9 cellular contexts compared by ENCODE assay signal in genomic region chr9:127783111-127783621, GRCh38. TPM values are rescaled to one million over a fixed set of nuclear protein-coding genes. Genes with fewer than 3 reads are reported as not detected.
DNase-seq lines count a peak whose midpoint lies in the region; ATAC-seq, FAIRE-seq and TF ChIP-seq lines count a peak whose summit lies in the region.
"Had no signal": no experiment of that assay in that cellular context is flagged by ENCODE, and none has a peak within 500 bp of the region (broad histone marks: within the 10 kb centered on the region; RNA-seq: fewer than 3 reads in every experiment).

No MANE protein-coding gene starts in this region.

- no peaks in the 10 kb centered on the region for H3K27me3 ChIP-seq in endothelial cell of umbilical vein (ENCODE audit: control insufficient read depth in 2 of 2, insufficient read depth in 2 of 2, low read length in 2 of 2)

- CTCF ChIA-PET in endothelial cell of umbilical vein (lab: Charles Lee) = interaction anchor here (1.2 to 8.8 kb wide), 5 partner anchors 10 to 86 kb away, joined by 3 to 167 read pairs (median 46); partner anchors contain the start of gene TOR2A

- FAIRE-seq in GM19239 (lab: Jason Lieb, UNC) = peak; percentile 73
- peak; percentile 94 for FAIRE-seq in endothelial cell of umbilical vein (lab: Jason Lieb, UNC)
- FAIRE-seq: endometrium had no signal

- peak; percentile 27 for TF ChIP-seq POLR2A in endothelial cell of umbilical vein (IDR thresholded peaks at IDR 0.05; ENCODE audit: low read depth, low read length)

- dilution Hi-C loops in endothelial cell of umbilical vein (cut with MboI; ENCODE audit: extremely low pct_ligation_motif_present, low sequenced_read_pairs) = no loop called here

- peak overlapping the region; percentile 42 for H3K4me2 ChIP-seq in endothelial cell of umbilical vein (ENCODE audit: insufficient read depth, low read length)

- peak overlapping the region; percentile 45 for H3K9ac ChIP-seq in endothelial cell of umbilical vein (replicated peaks; ENCODE audit: extremely low read depth, insufficient read depth, low read length)

- POLR2A ChIA-PET in endothelial cell of umbilical vein (lab: Charles Lee) = interaction anchor here (0.6 to 2.7 kb wide), 5 partner anchors 13 to 99 kb away, joined by 3 to 24 read pairs (median 5); no protein-coding TSS in a partner anchor

- intact Hi-C loops in endothelial cell of umbilical vein (cut with micrococcal nuclease) = loop anchor here (1.0 kb wide), 1 partner anchor 13 kb away; no protein-coding TSS in a partner anchor

- H3K4me3 ChIP-seq in endothelial cell of umbilical vein (replicated peaks in 1 of 3; ENCODE audit: insufficient read depth in 1 of 3, low read depth in 1 of 3, low read length in 3 of 3) = no peak overlapping the region

- H4K20me1 ChIP-seq in endothelial cell of umbilical vein (replicated peaks; ENCODE audit: control insufficient read depth, extremely low read depth, insufficient read depth, low read length) = no peaks in the 10 kb centered on the region

- no peaks in the 10 kb centered on the region for H3K9me3 ChIP-seq in endothelial cell of umbilical vein (replicated peaks; ENCODE audit: control insufficient read depth, insufficient read depth, low read length)

- ATAC-seq in HG03457 (IDR thresholded peaks at IDR 0.05; ENCODE audit: unreplicated experiment) (no peak), GM21390 (IDR thresholded peaks at IDR 0.05; ENCODE audit: unreplicated experiment) (no peak)

- peaks cover 23% of the 10 kb centered on the region for H3K79me2 ChIP-seq in endothelial cell of umbilical vein (ENCODE audit: control insufficient read depth, insufficient read depth, low read length)

- no peak for TF ChIP-seq CTCF in endothelial cell of umbilical vein (IDR thresholded peaks at IDR 0.05; ENCODE audit: extremely low read depth in 1 of 2, insufficient read depth in 1 of 2, low read depth in 1 of 2, low read length in 2 of 2)

- DNase-seq in GM19239 (ENCODE audit: insufficient read length, low spot score) (no peak), endothelial cell of umbilical vein (ENCODE audit: low read depth, low spot score) (peak; percentile 48), H4 (ENCODE audit: low spot score) (no peak), NCI-H1092 treated with DMSO at 0.1 percent for 48 hours (lab: John Stamatoyannopoulos, UW) (no peak)
- peak; percentile 61 for DNase-seq in activated CD4-positive, alpha-beta T cell treated with anti-CD3 and anti-CD28 coated beads, Interleukin-2, amount 50 U/mL, for 1 hour
- DNase-seq in stimulated activated CD4-positive, alpha-beta T cell treated with anti-CD3 and anti-CD28 coated beads, Interleukin-4, amount 100 ng/mL, for 1 hour = peak; percentile 51

- H3K27ac ChIP-seq in endothelial cell of umbilical vein (ENCODE audit: insufficient read depth, low read depth, low read length) = peak overlapping the region; percentile 69

- no peaks in the 10 kb centered on the region for H3K9me1 ChIP-seq in endothelial cell of umbilical vein (replicated peaks; ENCODE audit: control insufficient read depth, extremely low read depth, insufficient read depth, low read length)

- peaks cover 11 to 12% of the 10 kb centered on the region in 2 experiments for H3K36me3 ChIP-seq in endothelial cell of umbilical vein (ENCODE audit: control insufficient read depth in 2 of 2, extremely low read depth in 1 of 2, insufficient read depth in 2 of 2, low read length in 2 of 2)

- H3K4me1 ChIP-seq in endothelial cell of umbilical vein (ENCODE audit: control insufficient read depth, extremely low read depth, insufficient read depth, low read length) = peaks cover 44% of the 10 kb centered on the region

- BruUV-seq in endothelial cell of umbilical vein (replicated peaks; lab: Mats Ljungman, UMichigan) = no TSS peak

- H2AFZ ChIP-seq in endothelial cell of umbilical vein (ENCODE audit: low read depth, low read length) = peak overlapping the region; percentile 51

TF ChIP-seq in endothelial cell of umbilical vein, 7 proteins besides CTCF, POLR2A, EP300 and RAD21:
- TF ChIP-seq FOS (IDR thresholded peaks at IDR 0.05; ENCODE audit: borderline replicate concordance, insufficient read depth, low read length) = peak; percentile 63
- peak; percentile 77 for TF ChIP-seq POLR2AphosphoS5 (IDR thresholded peaks at IDR 0.05; ENCODE audit: insufficient read depth, low read depth, low read length)
- TF ChIP-seq EZH2 (IDR thresholded peaks at IDR 0.05; ENCODE audit: borderline replicate concordance, low read depth, low read length, severe bottlenecking) = no peak
- peak; percentile 86 for TF ChIP-seq GATA2 (IDR thresholded peaks at IDR 0.05; ENCODE audit: insufficient read depth, insufficient read length, low read depth, low read length)
- TF ChIP-seq MAX (IDR thresholded peaks at IDR 0.05; ENCODE audit: insufficient read depth, insufficient read length) = no peak
- no peak for TF ChIP-seq JUN (IDR thresholded peaks at IDR 0.05; ENCODE audit: borderline replicate concordance, insufficient read depth, insufficient read length, low read depth)

RNA-seq across cellular contexts. Expression of gene CDK9, which starts 2.7 kb away (rescaled TPM):
- total RNA-seq in endothelial cell of umbilical vein = 124 and 128 TPM in 2 replicates
- polyA plus RNA-seq in endothelial cell of umbilical vein = 92.2 and 99.0 TPM in 2 replicates
- polyA plus RNA-seq in endothelial cell of umbilical vein (2011; cell fraction: cytosol; rRNA removed) = 50.0 and 61.0 TPM in 2 replicates
- 193 and 200 TPM in 2 replicates for polyA plus RNA-seq in endothelial cell of umbilical vein (2011; cell fraction: nucleus; rRNA removed)
- 76.9 and 94.3 TPM in 2 replicates for polyA plus RNA-seq in endothelial cell of umbilical vein (2012)
- polyA minus RNA-seq in endothelial cell of umbilical vein = 88.4 and 92.9 TPM in 2 replicates
- 63.0 TPM for polyA minus RNA-seq in endothelial cell of umbilical vein (2011; cell fraction: cytosol; rRNA and poly(A)+ RNA removed)
- 58.3 and 65.1 TPM in 2 replicates for polyA minus RNA-seq in endothelial cell of umbilical vein (2011; cell fraction: nucleus; rRNA and poly(A)+ RNA removed)
- 22.8 and 24.8 TPM in 2 replicates for total RNA-seq in H4 (2014; rRNA removed; shearing (Covaris generic))

RNA-seq across cellular contexts. Expression of gene SH2D3C, which starts 4.7 kb away (rescaled TPM):
- total RNA-seq in endothelial cell of umbilical vein = 95.0 and 102 TPM in 2 replicates
- 173 and 218 TPM in 2 replicates for polyA plus RNA-seq in endothelial cell of umbilical vein
- polyA plus RNA-seq in endothelial cell of umbilical vein (2011; cell fraction: cytosol; rRNA removed) = 61.4 and 68.1 TPM in 2 replicates
- polyA plus RNA-seq in endothelial cell of umbilical vein (2011; cell fraction: nucleus; rRNA removed) = 67.4 and 92.8 TPM in 2 replicates
- polyA plus RNA-seq in endothelial cell of umbilical vein (2012) = 42.8 and 49.4 TPM in 2 replicates
- polyA minus RNA-seq in endothelial cell of umbilical vein = 104 and 130 TPM in 2 replicates
- not detected for polyA minus RNA-seq in endothelial cell of umbilical vein (2011; cell fraction: cytosol; rRNA and poly(A)+ RNA removed)
- 45.1 and 63.7 TPM in 2 replicates for polyA minus RNA-seq in endothelial cell of umbilical vein (2011; cell fraction: nucleus; rRNA and poly(A)+ RNA removed)
- 0.12 and 0.23 TPM in 2 replicates for total RNA-seq in H4 (2014; rRNA removed; shearing (Covaris generic))

RNA-seq across cellular contexts. Expression of gene FPGS, which starts 19.5 kb away (rescaled TPM):
- 90.2 and 90.7 TPM in 2 replicates for total RNA-seq in endothelial cell of umbilical vein
- polyA plus RNA-seq in endothelial cell of umbilical vein = 77.7 and 129 TPM in 2 replicates
- 67.9 and 72.7 TPM in 2 replicates for polyA plus RNA-seq in endothelial cell of umbilical vein (2011; cell fraction: cytosol; rRNA removed)
- 116 and 150 TPM in 2 replicates for polyA plus RNA-seq in endothelial cell of umbilical vein (2011; cell fraction: nucleus; rRNA removed)
- 58.5 and 71.2 TPM in 2 replicates for polyA plus RNA-seq in endothelial cell of umbilical vein (2012)
- polyA minus RNA-seq in endothelial cell of umbilical vein = 76.5 and 80.5 TPM in 2 replicates
- 58.0 TPM for polyA minus RNA-seq in endothelial cell of umbilical vein (2011; cell fraction: cytosol; rRNA and poly(A)+ RNA removed)
- 45.1 and 52.0 TPM in 2 replicates for polyA minus RNA-seq in endothelial cell of umbilical vein (2011; cell fraction: nucleus; rRNA and poly(A)+ RNA removed)
- total RNA-seq in H4 (2014; rRNA removed; shearing (Covaris generic)) = 32.8 and 49.8 TPM in 2 replicates

RNA-seq across cellular contexts. Expression of gene TOR2A, which starts 48.1 kb away (rescaled TPM):
- total RNA-seq in endothelial cell of umbilical vein = 17.1 and 19.3 TPM in 2 replicates
- polyA plus RNA-seq in endothelial cell of umbilical vein = 23.9 and 28.8 TPM in 2 replicates
- polyA plus RNA-seq in endothelial cell of umbilical vein (2011; cell fraction: cytosol; rRNA removed) = 18.4 and 25.3 TPM in 2 replicates
- polyA plus RNA-seq in endothelial cell of umbilical vein (2011; cell fraction: nucleus; rRNA removed) = 16.0 and 18.0 TPM in 2 replicates
- polyA plus RNA-seq in endothelial cell of umbilical vein (2012) = 11.3 and 18.5 TPM in 2 replicates
- 5.2 and 5.8 TPM in 2 replicates for polyA minus RNA-seq in endothelial cell of umbilical vein
- 16.5 TPM for polyA minus RNA-seq in endothelial cell of umbilical vein (2011; cell fraction: cytosol; rRNA and poly(A)+ RNA removed)
- polyA minus RNA-seq in endothelial cell of umbilical vein (2011; cell fraction: nucleus; rRNA and poly(A)+ RNA removed) = 5.1 and 7.3 TPM in 2 replicates
- 6.3 and 11.5 TPM in 2 replicates for total RNA-seq in H4 (2014; rRNA removed; shearing (Covaris generic))

Comparison
In these comparisons a context has a peak if more than half of its experiments do, and no peak if none do; other contexts are left out.
1. DNase-seq: peak in activated CD4-positive, alpha-beta T cell treated with anti-CD3 and anti-CD28 coated beads, Interleukin-2, amount 50 U/mL, for 1 hour (single experiment), endothelial cell of umbilical vein (single experiment) and stimulated activated CD4-positive, alpha-beta T cell treated with anti-CD3 and anti-CD28 coated beads, Interleukin-4, amount 100 ng/mL, for 1 hour (single experiment); none in GM19239 (single experiment), H4 (single experiment) and NCI-H1092 treated with DMSO at 0.1 percent for 48 hours (single experiment).
2. RNA of gene SH2D3C, which starts 4.7 kb away (total RNA-seq): 95.0 to 102 TPM in endothelial cell of umbilical vein; 0.12 to 0.23 TPM in H4; every median in the first group is over 10 times any median in the second.